In genomic region chr15:28873585-28874139, GRCh38 we compare ENCODE assay signal across 1 cellular context.
TF ChIP-seq lines count a peak whose summit lies in the region.

No MANE protein-coding gene starts in this region.

TF ChIP-seq in HepG2, 621 proteins besides CTCF, POLR2A, EP300 and RAD21:
- peak; percentile 35 for TF ChIP-seq ZNF687 (CRISPR knock-in tag; IDR thresholded peaks at IDR 0.05)
- TF ChIP-seq ZFX (CRISPR knock-in tag; IDR thresholded peaks at IDR 0.05; ENCODE audit: low read depth): peak; percentile 34; the same call in 1 of the 2 replicates
- no peak for TF ChIP-seq JUND (CRISPR knock-in tag; IDR thresholded peaks at IDR 0.05)
- TF ChIP-seq RFX3 (CRISPR knock-in tag; IDR thresholded peaks at IDR 0.05): no peak
- no peak for TF ChIP-seq ZNF713 (CRISPR knock-in tag; IDR thresholded peaks at IDR 0.05)
- TF ChIP-seq ZNF329 (CRISPR knock-in tag; IDR thresholded peaks at IDR 0.05; ENCODE audit: low read depth): no peak
- no peak for TF ChIP-seq ZNF614 (CRISPR knock-in tag; IDR thresholded peaks at IDR 0.05; ENCODE audit: borderline replicate concordance)
- no peak for TF ChIP-seq TCF12 (IDR thresholded peaks at IDR 0.05)
- TF ChIP-seq TCF12 (CRISPR knock-in tag; IDR thresholded peaks at IDR 0.05): no peak
